19 cellular contexts compared by ENCODE assay signal in genomic region chr16:86942469-86943175, GRCh38.
DNase-seq lines count a peak whose midpoint lies in the region; ATAC-seq, FAIRE-seq and TF ChIP-seq lines count a peak whose summit lies in the region.
"Had no signal": no experiment of that assay in that cellular context is flagged by ENCODE, and none has a peak within 500 bp of the region (broad histone marks: within the 10 kb centered on the region; RNA-seq: fewer than 3 reads in every experiment).

No MANE protein-coding gene starts in this region.

- H3K27ac Mint-ChIP-seq in natural killer cell treated with Interleukin-12 subunit alpha and Interleukin-12 subunit beta and Interleukin-15 and Interleukin-18, amount 100 ng/mL, for 72 hours = no peak overlapping the region
- no peak overlapping the region for H3K27ac Mint-ChIP-seq in natural killer cell
- H3K27ac Mint-ChIP-seq in CD8-positive, alpha-beta T cell = no peak overlapping the region
- H3K27ac Mint-ChIP-seq: activated naive CD4-positive, alpha-beta T cell treated with anti-CD3 and anti-CD28 coated beads, Interleukin-2, amount 50 U/mL, for 24 hours had no signal

- WGBS in small intestine, 3 donors = 67 to 81% (median 71%) methylated on average over 17 of the region's 17 CpGs
- WGBS in psoas muscle, 3 donors = 70 to 78% (median 76%) methylated on average over 17 of the region's 17 CpGs

- in situ Hi-C loops in astrocyte of the cerebellum (cut with HindIII; ENCODE audit: low sequenced_read_pairs) = no loop called here

- H3K36me3 ChIP-seq in CD8-positive, alpha-beta T cell (ENCODE audit: insufficient read depth, low read length) = no peaks in the 10 kb centered on the region
- H3K36me3 ChIP-seq in small intestine (ENCODE audit: control insufficient read depth in 2 of 2, insufficient read depth in 2 of 2, low read length in 2 of 2) = no peaks in the 10 kb centered on the region
- no peaks in the 10 kb centered on the region for H3K36me3 ChIP-seq in psoas muscle (ENCODE audit: insufficient read depth in 1 of 2, low read depth in 1 of 2)
- H3K36me3 ChIP-seq: left lung had no signal

- no peak overlapping the region for H3K4me3 Mint-ChIP-seq in natural killer cell treated with Interleukin-12 subunit alpha and Interleukin-12 subunit beta and Interleukin-15 and Interleukin-18, amount 100 ng/mL, for 72 hours
- no peak overlapping the region for H3K4me3 Mint-ChIP-seq in natural killer cell
- H3K4me3 Mint-ChIP-seq in CD8-positive, alpha-beta T cell = no peak overlapping the region
- H3K4me3 Mint-ChIP-seq: activated naive CD4-positive, alpha-beta T cell treated with anti-CD3 and anti-CD28 coated beads, Interleukin-2, amount 50 U/mL, for 24 hours had no signal

- DNase-seq in natural killer cell treated with Interleukin-12 subunit alpha and Interleukin-12 subunit beta and Interleukin-15 and Interleukin-18, amount 100 ng/mL, for 72 hours (ENCODE audit: low spot score) = peak; percentile 26
- DNase-seq in natural killer cell = no peak
- DNase-seq in astrocyte of the cerebellum (ENCODE audit: low read depth) = peak; percentile 87
- peak; percentile 92 for DNase-seq in foreskin melanocyte
- DNase-seq in CD8-positive, alpha-beta T cell = no peak
- no peak for DNase-seq in small intestine
- no peak for DNase-seq in psoas muscle
- DNase-seq: activated CD4-positive, alpha-beta T cell treated with anti-CD3 and anti-CD28 coated beads for 4 hours; activated CD8-positive, alpha-beta memory T cell treated with anti-CD3 and anti-CD28 coated beads, Interleukin-2, amount 50 U/mL, for 48 hours; cerebellar nuclear complex; left lung; NCI-H2081; NCI-H82; substantia nigra had no signal

- POLR2A ChIA-PET in CD8-positive, alpha-beta T cell (lab: Charles Lee) = no interaction called here

- H3K9me3 Mint-ChIP-seq in natural killer cell treated with Interleukin-12 subunit alpha and Interleukin-12 subunit beta and Interleukin-15 and Interleukin-18, amount 100 ng/mL, for 72 hours = no peaks in the 10 kb centered on the region
- H3K9me3 Mint-ChIP-seq in natural killer cell = no peaks in the 10 kb centered on the region
- H3K9me3 Mint-ChIP-seq in CD8-positive, alpha-beta T cell = peaks cover 2% of the 10 kb centered on the region

- FAIRE-seq in small intestine (lab: Jason Lieb, UNC) = no peak
- FAIRE-seq: A204.1, endothelial cell of umbilical vein had no signal

- no peaks in the 10 kb centered on the region for H3K27me3 ChIP-seq in CD8-positive, alpha-beta T cell (ENCODE audit: insufficient read depth, low read length)
- H3K27me3 ChIP-seq in small intestine (ENCODE audit: control insufficient read depth in 2 of 2, insufficient read depth in 2 of 2, low read length in 2 of 2) (no peaks in the 10 kb centered on the region), psoas muscle (ENCODE audit: insufficient read depth in 3 of 3, low read length in 2 of 3) (peaks cover 0 to 5% (median 1%) of the 10 kb centered on the region in 3 donors)

- no peaks in the 10 kb centered on the region for H3K9me3 ChIP-seq in CD8-positive, alpha-beta T cell (ENCODE audit: low read length)
- H3K9me3 ChIP-seq in small intestine (ENCODE audit: control insufficient read depth, low read depth) = no peaks in the 10 kb centered on the region
- H3K9me3 ChIP-seq in psoas muscle = peaks cover 15% of the 10 kb centered on the region
- H3K9me3 ChIP-seq: left lung had no signal

- no peaks in the 10 kb centered on the region for H3K4me1 ChIP-seq in CD8-positive, alpha-beta T cell (ENCODE audit: insufficient read depth, low read length)
- no peaks in the 10 kb centered on the region for H3K4me1 ChIP-seq in small intestine (ENCODE audit: control insufficient read depth in 2 of 2, insufficient read depth in 1 of 2, low read depth in 1 of 2, low read length in 1 of 2)
- no peaks in the 10 kb centered on the region for H3K4me1 ChIP-seq in psoas muscle
- H3K4me1 ChIP-seq: left lung had no signal

- no peak overlapping the region for H3K4me3 ChIP-seq in astrocyte of the cerebellum (ENCODE audit: low read depth, low read length)
- no peak overlapping the region for H3K4me3 ChIP-seq in CD8-positive, alpha-beta T cell (ENCODE audit: low read depth, low read length)
- H3K4me3 ChIP-seq in small intestine (ENCODE audit: low read depth in 1 of 2, low read length in 2 of 2) = no peak overlapping the region
- H3K4me3 ChIP-seq in psoas muscle = no peak overlapping the region
- H3K4me3 ChIP-seq: left lung had no signal

- H3K27me3 Mint-ChIP-seq in natural killer cell treated with Interleukin-12 subunit alpha and Interleukin-12 subunit beta and Interleukin-15 and Interleukin-18, amount 100 ng/mL, for 72 hours = peaks cover 17 to 27% of the 10 kb centered on the region in 2 donors
- peaks cover 2 to 15% of the 10 kb centered on the region in 2 donors for H3K27me3 Mint-ChIP-seq in natural killer cell (ENCODE audit: low read depth in 2 of 2)
- H3K27me3 Mint-ChIP-seq in CD8-positive, alpha-beta T cell (ENCODE audit: low read depth) = peaks cover 18% of the 10 kb centered on the region
- H3K27me3 Mint-ChIP-seq: activated naive CD4-positive, alpha-beta T cell treated with anti-CD3 and anti-CD28 coated beads, Interleukin-2, amount 50 U/mL, for 24 hours had no signal

- intact Hi-C loops in natural killer cell (cut with micrococcal nuclease) (no loop called here), psoas muscle (cut with DNase I) (no loop called here)
- intact Hi-C loops in CD8-positive, alpha-beta T cell (cut with DNase I, micrococcal nuclease) = no loop called here

- no peak for ATAC-seq in natural killer cell treated with Interleukin-12 subunit alpha and Interleukin-12 subunit beta and Interleukin-15 and Interleukin-18, amount 100 ng/mL, for 72 hours
- ATAC-seq in natural killer cell (no peak), HG03139 (IDR thresholded peaks at IDR 0.05; ENCODE audit: unreplicated experiment) (no peak), psoas muscle (no peak)
- ATAC-seq in CD8-positive, alpha-beta T cell = no peak
- ATAC-seq: left lung had no signal

- no peak overlapping the region for H3K27ac ChIP-seq in CD8-positive, alpha-beta T cell (ENCODE audit: low read depth, low read length)
- H3K27ac ChIP-seq in small intestine (ENCODE audit: low read depth in 1 of 2, low read length in 1 of 2) (no peak overlapping the region), psoas muscle (no peak overlapping the region)
- H3K27ac ChIP-seq: left lung, RWPE1 had no signal

- CTCF ChIA-PET in CD8-positive, alpha-beta T cell (lab: Charles Lee) = no interaction called here

- H3K4me1 Mint-ChIP-seq in natural killer cell treated with Interleukin-12 subunit alpha and Interleukin-12 subunit beta and Interleukin-15 and Interleukin-18, amount 100 ng/mL, for 72 hours (ENCODE audit: low read depth in 2 of 2) = no peaks in the 10 kb centered on the region
- no peaks in the 10 kb centered on the region for H3K4me1 Mint-ChIP-seq in natural killer cell
- H3K4me1 Mint-ChIP-seq in CD8-positive, alpha-beta T cell (ENCODE audit: low read depth) = no peaks in the 10 kb centered on the region
- H3K4me1 Mint-ChIP-seq: activated naive CD4-positive, alpha-beta T cell treated with anti-CD3 and anti-CD28 coated beads, Interleukin-2, amount 50 U/mL, for 24 hours had no signal

- TF ChIP-seq CTCF in natural killer cell (IDR thresholded peaks at IDR 0.05) (no peak), astrocyte of the cerebellum (IDR thresholded peaks at IDR 0.05; ENCODE audit: low read depth, low read length, missing control alignments) (no peak), psoas muscle (IDR thresholded peaks at IDR 0.05) (no peak)
- no peak for TF ChIP-seq CTCF in CD8-positive, alpha-beta T cell (IDR thresholded peaks at IDR 0.05)

- no peaks in the 10 kb centered on the region for H3K36me3 Mint-ChIP-seq in natural killer cell treated with Interleukin-12 subunit alpha and Interleukin-12 subunit beta and Interleukin-15 and Interleukin-18, amount 100 ng/mL, for 72 hours
- no peaks in the 10 kb centered on the region for H3K36me3 Mint-ChIP-seq in natural killer cell
- H3K36me3 Mint-ChIP-seq in CD8-positive, alpha-beta T cell = no peaks in the 10 kb centered on the region
- H3K36me3 Mint-ChIP-seq: activated naive CD4-positive, alpha-beta T cell treated with anti-CD3 and anti-CD28 coated beads, Interleukin-2, amount 50 U/mL, for 24 hours had no signal

Comparison
In these comparisons a context has a peak if more than half of its experiments do, and no peak if none do; other contexts are left out.
1. DNase-seq: peak in natural killer cell treated with Interleukin-12 subunit alpha and Interleukin-12 subunit beta and Interleukin-15 and Interleukin-18, amount 100 ng/mL, for 72 hours (single experiment), astrocyte of the cerebellum (single experiment) and foreskin melanocyte (single experiment); none in natural killer cell (single experiment), CD8-positive, alpha-beta T cell (0 of 7), small intestine (single experiment) and psoas muscle (0 of 2).